In the genomic region with DNA sequence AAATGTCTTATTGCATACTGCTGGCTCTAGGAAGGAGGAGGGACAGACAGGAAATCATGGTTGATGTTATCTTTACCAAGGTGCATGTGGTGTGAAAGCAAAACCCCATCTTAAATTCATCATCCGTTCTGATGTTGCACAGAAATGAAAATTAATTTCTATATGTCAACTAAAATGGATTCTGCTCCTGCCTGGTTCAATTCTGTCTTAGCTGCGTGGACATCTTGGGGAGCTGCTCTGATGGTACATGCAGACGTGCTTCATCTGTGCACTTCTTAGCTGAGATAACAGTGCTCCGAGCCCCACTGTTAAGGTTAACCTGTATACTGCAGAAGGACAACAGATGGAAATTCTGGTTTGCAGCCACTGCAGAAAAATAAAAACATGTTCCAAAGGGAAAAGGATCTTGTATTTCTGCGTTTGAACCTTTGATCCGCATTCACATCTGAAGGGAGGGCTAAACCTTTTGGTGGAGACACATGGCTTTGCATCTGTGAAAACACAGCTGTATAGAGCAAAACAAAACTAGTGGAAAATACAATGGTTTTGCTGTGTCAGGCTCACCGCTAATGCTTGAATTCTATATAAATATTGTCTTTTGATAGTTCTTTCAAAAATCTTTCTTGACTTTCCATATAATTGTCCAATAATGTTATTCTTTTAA, we compare ENCODE assay signal across 9 cellular contexts. TPM values are rescaled to one million over a fixed set of nuclear protein-coding genes. Genes with fewer than 3 reads are reported as not detected.
DNase-seq lines count a peak whose midpoint lies in the region; ATAC-seq and TF ChIP-seq lines count a peak whose summit lies in the region.
"Had no signal": no experiment of that assay in that cellular context is flagged by ENCODE, and none has a peak within 500 bp of the region (broad histone marks: within the 10 kb centered on the region; RNA-seq: fewer than 3 reads in every experiment).

No MANE protein-coding gene starts in this region.

- H3K27me3 Mint-ChIP-seq in activated T-helper 2 cell treated with anti-CD3 and anti-CD28 coated beads, Interferon-gamma antibody, Interleukin-2, Interleukin-4, amounts not matched to agents 10 μg/mL and 5 μg/mL and 100 μg/mL, durations not matched to agents 14 hours and 24 hours and 36 hours (ENCODE audit: low read depth): peaks cover 51% of the 10 kb centered on the region
- H3K27me3 Mint-ChIP-seq in naive B cell: peaks cover 0 to 23% (median 8%) of the 10 kb centered on the region in 3 donors

- H3K4me3 Mint-ChIP-seq in activated T-helper 2 cell treated with anti-CD3 and anti-CD28 coated beads, Interferon-gamma antibody, Interleukin-2, Interleukin-4, amounts not matched to agents 10 μg/mL and 5 μg/mL and 100 μg/mL, durations not matched to agents 14 hours and 24 hours and 36 hours (ENCODE audit: low read depth): peak overlapping the region; percentile 26
- peak overlapping the region in 7 of 8 donors; percentile 46 to 88 (median 80) for H3K4me3 Mint-ChIP-seq in naive B cell

- CTCF ChIA-PET in HEK293T (lab: Yijun Ruan, JAX): interaction anchor here (0.6 to 1.8 kb wide), 7 partner anchors 10 to 335 kb away, joined by 3 to 7 read pairs (median 3); a partner anchor contains a TSS

- peak; percentile 54 for DNase-seq in DMS 273 (lab: John Stamatoyannopoulos, UW; ENCODE audit: unreplicated experiment)
- peak; percentile 8 for DNase-seq in KBM-7
- peak; percentile 18 for DNase-seq in activated T-helper 2 cell treated with anti-CD3 and anti-CD28 coated beads, Interferon-gamma antibody, Interleukin-2, Interleukin-4, amounts not matched to agents 10 μg/mL and 5 μg/mL and 100 μg/mL, durations not matched to agents 14 hours and 24 hours and 36 hours (ENCODE audit: low spot score)
- no peak for DNase-seq in naive B cell
- no peak for DNase-seq in amniotic stem cell (lab: John Stamatoyannopoulos, UW)
- no peak for DNase-seq in AG08395 (ENCODE audit: low spot score)
- no peak for DNase-seq in HEK293T (ENCODE audit: extremely low spot score)
- DNase-seq: SIG-M5 had no signal

- ATAC-seq in naive B cell (ENCODE audit: low read depth in 2 of 2) (no peak), HG03432 (IDR thresholded peaks at IDR 0.05; ENCODE audit: unreplicated experiment) (no peak)

- peaks cover 38% of the 10 kb centered on the region for H3K4me1 Mint-ChIP-seq in activated T-helper 2 cell treated with anti-CD3 and anti-CD28 coated beads, Interferon-gamma antibody, Interleukin-2, Interleukin-4, amounts not matched to agents 10 μg/mL and 5 μg/mL and 100 μg/mL, durations not matched to agents 14 hours and 24 hours and 36 hours (ENCODE audit: low read depth)
- H3K4me1 Mint-ChIP-seq in naive B cell: peaks cover 13 to 24% (median 21%) of the 10 kb centered on the region in 3 donors

- POLR2A ChIA-PET in HEK293T (lab: Yijun Ruan, JAX): no interaction called here

- no peaks in the 10 kb centered on the region for H3K9me3 Mint-ChIP-seq in activated T-helper 2 cell treated with anti-CD3 and anti-CD28 coated beads, Interferon-gamma antibody, Interleukin-2, Interleukin-4, amounts not matched to agents 10 μg/mL and 5 μg/mL and 100 μg/mL, durations not matched to agents 14 hours and 24 hours and 36 hours
- H3K9me3 Mint-ChIP-seq in naive B cell: no peaks in the 10 kb centered on the region

- no peaks in the 10 kb centered on the region for H3K36me3 Mint-ChIP-seq in activated T-helper 2 cell treated with anti-CD3 and anti-CD28 coated beads, Interferon-gamma antibody, Interleukin-2, Interleukin-4, amounts not matched to agents 10 μg/mL and 5 μg/mL and 100 μg/mL, durations not matched to agents 14 hours and 24 hours and 36 hours (ENCODE audit: low read depth)
- H3K36me3 Mint-ChIP-seq in naive B cell: no peaks in the 10 kb centered on the region

- intact Hi-C loops in activated T-helper 2 cell treated with anti-CD3 and anti-CD28 coated beads, Interferon-gamma antibody, Interleukin-2, Interleukin-4, amounts not matched to agents 10 μg/mL and 5 μg/mL and 100 μg/mL, durations not matched to agents 14 hours and 24 hours and 36 hours (cut with micrococcal nuclease): loop anchor here (1.0 to 5.0 kb wide), 10 partner anchors 202 to 1470 kb away; no protein-coding TSS in a partner anchor

- in situ Hi-C loops in KBM-7 (cut with MboI; ENCODE audit: low pct_unique_long_range_greater_than_20kb, low sequenced_read_pairs): loop anchor here (25.0 kb wide), 1 partner anchor 880 kb away; no protein-coding TSS in a partner anchor

- H3K27ac Mint-ChIP-seq in activated T-helper 2 cell treated with anti-CD3 and anti-CD28 coated beads, Interferon-gamma antibody, Interleukin-2, Interleukin-4, amounts not matched to agents 10 μg/mL and 5 μg/mL and 100 μg/mL, durations not matched to agents 14 hours and 24 hours and 36 hours: no peak overlapping the region
- H3K27ac Mint-ChIP-seq in naive B cell: no peak overlapping the region

TF ChIP-seq in HEK293T, 16 proteins besides CTCF, POLR2A, EP300 and RAD21:
- TF ChIP-seq TARDBP (IDR thresholded peaks at IDR 0.05): no peak
- no peak for TF ChIP-seq L3MBTL2 (conservative IDR thresholded peaks at IDR 0.05)
- TF ChIP-seq NFRKB (IDR thresholded peaks at IDR 0.05): no peak
- TF ChIP-seq FOXA1 (IDR thresholded peaks at IDR 0.05): no peak
- TF ChIP-seq ZNF384 (IDR thresholded peaks at IDR 0.05): no peak
- no peak for TF ChIP-seq SUZ12 (IDR thresholded peaks at IDR 0.05)

RNA-seq across cellular contexts. Expression of a gene that starts 50.5 kb away (rescaled TPM):
- 4.4 TPM in 2 replicates for total RNA-seq in activated T-helper 2 cell treated with anti-CD3 and anti-CD28 coated beads, Interferon-gamma antibody, Interleukin-2, Interleukin-4, amounts not matched to agents 10 μg/mL and 5 μg/mL and 100 μg/mL, durations not matched to agents 14 hours and 24 hours and 36 hours
- 10 to 100 TPM in 4 of 6 donors, 1 to 10 TPM in 2; 4.3 to 21.6 (median 10.9) TPM for polyA plus RNA-seq in naive B cell (ENCODE audit: low read depth in 6 of 6)

Comparison
In these comparisons a context has a peak if more than half of its experiments do, and no peak if none do; other contexts are left out.
1. DNase-seq: peak in DMS 273 (single experiment), KBM-7 (single experiment) and activated T-helper 2 cell treated with anti-CD3 and anti-CD28 coated beads, Interferon-gamma antibody, Interleukin-2, Interleukin-4, amounts not matched to agents 10 μg/mL and 5 μg/mL and 100 μg/mL, durations not matched to agents 14 hours and 24 hours and 36 hours (single experiment); none in naive B cell (single experiment), amniotic stem cell (single experiment), AG08395 (single experiment) and HEK293T (single experiment).